In the genomic region with DNA sequence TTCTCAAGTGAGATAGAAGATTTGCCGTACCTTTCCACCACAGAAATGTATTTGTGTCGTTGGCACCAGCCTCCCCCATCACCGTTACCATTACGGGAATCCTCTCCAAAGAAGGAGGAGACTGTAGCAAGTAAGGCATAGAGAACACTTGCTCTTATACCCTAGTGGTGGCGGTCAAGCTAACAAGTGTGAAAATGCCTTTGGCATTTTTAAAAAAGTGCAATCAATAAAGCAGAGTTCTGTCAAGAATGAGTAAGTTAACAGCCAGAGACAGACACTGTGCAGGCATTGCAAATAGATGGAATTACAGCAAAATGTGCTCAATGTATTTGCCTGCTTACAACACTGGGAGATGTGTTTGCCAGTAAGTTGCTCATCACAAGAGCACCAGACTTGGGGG, we compare ENCODE assay signal across 2 cellular contexts.
TF ChIP-seq lines count a peak whose summit lies in the region.

No MANE protein-coding gene starts in this region.

TF ChIP-seq in IMR-90, 13 proteins besides CTCF, POLR2A, EP300 and RAD21:
- TF ChIP-seq RFX5 (IDR thresholded peaks at IDR 0.05; ENCODE audit: low read depth, low read length), result no peak
- TF ChIP-seq BHLHE40 (IDR thresholded peaks at IDR 0.05; ENCODE audit: low read depth, low read length), result no peak
- TF ChIP-seq MAFK (IDR thresholded peaks at IDR 0.05; ENCODE audit: low read depth, low read length), result no peak
- TF ChIP-seq CHD1 (IDR thresholded peaks at IDR 0.05; ENCODE audit: low read depth, low read length), result no peak
- TF ChIP-seq NFE2L2 (IDR thresholded peaks at IDR 0.05; ENCODE audit: low read depth, low read length), result no peak
- TF ChIP-seq, protein P1, sequence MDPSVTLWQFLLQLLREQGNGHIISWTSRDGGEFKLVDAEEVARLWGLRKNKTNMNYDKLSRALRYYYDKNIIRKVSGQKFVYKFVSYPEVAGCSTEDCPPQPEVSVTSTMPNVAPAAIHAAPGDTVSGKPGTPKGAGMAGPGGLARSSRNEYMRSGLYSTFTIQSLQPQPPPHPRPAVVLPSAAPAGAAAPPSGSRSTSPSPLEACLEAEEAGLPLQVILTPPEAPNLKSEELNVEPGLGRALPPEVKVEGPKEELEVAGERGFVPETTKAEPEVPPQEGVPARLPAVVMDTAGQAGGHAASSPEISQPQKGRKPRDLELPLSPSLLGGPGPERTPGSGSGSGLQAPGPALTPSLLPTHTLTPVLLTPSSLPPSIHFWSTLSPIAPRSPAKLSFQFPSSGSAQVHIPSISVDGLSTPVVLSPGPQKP (IDR thresholded peaks at IDR 0.05; ENCODE audit: borderline replicate concordance, low read depth, low read length), result no peak
- TF ChIP-seq CEBPB (IDR thresholded peaks at IDR 0.05; ENCODE audit: low read depth, low read length), result no peak
- TF ChIP-seq MXI1 (IDR thresholded peaks at IDR 0.05; ENCODE audit: borderline replicate concordance, low read depth, low read length), result no peak
- TF ChIP-seq, protein P2, sequence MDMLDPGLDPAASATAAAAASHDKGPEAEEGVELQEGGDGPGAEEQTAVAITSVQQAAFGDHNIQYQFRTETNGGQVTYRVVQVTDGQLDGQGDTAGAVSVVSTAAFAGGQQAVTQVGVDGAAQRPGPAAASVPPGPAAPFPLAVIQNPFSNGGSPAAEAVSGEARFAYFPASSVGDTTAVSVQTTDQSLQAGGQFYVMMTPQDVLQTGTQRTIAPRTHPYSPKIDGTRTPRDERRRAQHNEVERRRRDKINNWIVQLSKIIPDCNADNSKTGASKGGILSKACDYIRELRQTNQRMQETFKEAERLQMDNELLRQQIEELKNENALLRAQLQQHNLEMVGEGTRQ (IDR thresholded peaks at IDR 0.05; ENCODE audit: low read depth, low read length), result no peak
- no peak for TF ChIP-seq MAZ (IDR thresholded peaks at IDR 0.05; ENCODE audit: borderline replicate concordance, low read depth, low read length)
- TF ChIP-seq FOS (IDR thresholded peaks at IDR 0.05; ENCODE audit: low read depth, low read length), result no peak

TF ChIP-seq in K562, 482 proteins besides CTCF, POLR2A, EP300 and RAD21:
- TF ChIP-seq, protein P3, sequence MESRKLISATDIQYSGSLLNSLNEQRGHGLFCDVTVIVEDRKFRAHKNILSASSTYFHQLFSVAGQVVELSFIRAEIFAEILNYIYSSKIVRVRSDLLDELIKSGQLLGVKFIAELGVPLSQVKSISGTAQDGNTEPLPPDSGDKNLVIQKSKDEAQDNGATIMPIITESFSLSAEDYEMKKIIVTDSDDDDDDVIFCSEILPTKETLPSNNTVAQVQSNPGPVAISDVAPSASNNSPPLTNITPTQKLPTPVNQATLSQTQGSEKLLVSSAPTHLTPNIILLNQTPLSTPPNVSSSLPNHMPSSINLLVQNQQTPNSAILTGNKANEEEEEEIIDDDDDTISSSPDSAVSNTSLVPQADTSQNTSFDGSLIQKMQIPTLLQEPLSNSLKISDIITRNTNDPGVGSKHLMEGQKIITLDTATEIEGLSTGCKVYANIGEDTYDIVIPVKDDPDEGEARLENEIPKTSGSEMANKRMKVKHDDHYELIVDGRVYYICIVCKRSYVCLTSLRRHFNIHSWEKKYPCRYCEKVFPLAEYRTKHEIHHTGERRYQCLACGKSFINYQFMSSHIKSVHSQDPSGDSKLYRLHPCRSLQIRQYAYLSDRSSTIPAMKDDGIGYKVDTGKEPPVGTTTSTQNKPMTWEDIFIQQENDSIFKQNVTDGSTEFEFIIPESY (CRISPR knock-in tag; IDR thresholded peaks at IDR 0.05), result peak; percentile 98
- no peak for TF ChIP-seq SMARCA5 (IDR thresholded peaks at IDR 0.05)
- no peak for TF ChIP-seq ZNF830 (CRISPR knock-in tag; IDR thresholded peaks at IDR 0.05)
